ENCODE assay signal across 5 cellular contexts in the genomic region with DNA sequence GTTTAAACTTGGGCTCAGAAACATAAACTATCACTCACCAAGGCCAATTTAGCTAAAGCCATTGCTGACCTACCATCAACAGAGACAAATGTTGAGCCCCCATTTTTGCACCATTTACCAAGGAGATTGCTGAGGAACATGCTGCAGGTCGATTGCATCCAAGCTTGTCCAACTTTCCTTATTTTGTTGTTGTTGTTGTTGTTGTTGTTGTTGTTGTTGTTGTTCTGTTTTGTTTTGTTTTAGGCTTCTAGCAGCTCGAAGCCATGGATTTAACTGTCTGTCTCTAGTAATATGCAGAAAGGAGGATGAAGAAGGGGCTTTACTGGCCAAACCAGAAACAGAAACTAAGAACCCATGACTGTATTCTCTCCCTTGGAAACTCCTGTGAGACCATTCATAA.
"Had no signal": no experiment of that assay in that cellular context is flagged by ENCODE, and none has a peak within 500 bp of the region (broad histone marks: within the 10 kb centered on the region; RNA-seq: fewer than 3 reads in every experiment).

No MANE protein-coding gene starts in this region.

- ATAC-seq: K562 had no signal

- FAIRE-seq: K562 had no signal

- H3K27ac Mint-ChIP-seq: IgD-negative memory B cell had no signal

- H3K27me3 Mint-ChIP-seq: IgD-negative memory B cell had no signal

- DNase-seq: KBM-7, KG1 had no signal

- H3K4me3 Mint-ChIP-seq: IgD-negative memory B cell had no signal

- H3K4me3 ChIP-seq: K562 had no signal

- H3K27ac ChIP-seq: HL-60 had no signal

- H3K4me1 Mint-ChIP-seq: IgD-negative memory B cell had no signal

- H3K36me3 Mint-ChIP-seq: IgD-negative memory B cell had no signal
